ENCODE assay signal across 1 cellular context in the genomic region with DNA sequence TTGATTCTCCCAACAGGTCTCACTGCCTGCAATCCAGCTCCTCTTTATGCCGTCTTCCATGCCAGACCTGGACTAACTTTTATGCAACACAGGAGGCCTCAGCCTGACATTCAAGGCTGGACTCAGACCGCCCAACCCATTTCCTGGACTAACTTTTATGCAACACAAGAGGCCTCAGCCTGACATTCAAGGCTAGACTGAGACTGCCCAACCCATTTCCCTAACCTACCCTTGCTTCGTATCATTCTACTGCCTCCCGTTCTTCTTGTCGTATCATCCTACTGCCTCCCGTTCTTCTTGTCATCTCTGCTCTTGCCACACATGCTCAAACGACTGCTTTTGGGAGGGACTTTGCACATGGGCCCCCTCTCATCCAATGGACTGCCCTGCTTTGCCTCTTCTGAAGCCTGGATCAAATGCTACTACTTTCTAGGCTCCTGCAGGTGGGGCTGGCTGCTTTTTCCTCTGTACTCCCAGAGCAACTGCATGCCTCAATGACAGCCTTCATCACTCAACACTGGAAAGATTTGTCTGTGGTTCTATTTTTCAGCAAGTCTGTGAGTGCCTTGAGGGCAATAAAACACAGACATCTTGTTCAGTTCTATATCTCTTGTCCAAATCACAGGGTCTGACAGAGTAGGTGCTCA.
TF ChIP-seq lines count a peak whose summit lies in the region.

No MANE protein-coding gene starts in this region.

TF ChIP-seq in H1, 55 proteins besides CTCF, POLR2A, EP300 and RAD21:
- TF ChIP-seq CTBP2 (IDR thresholded peaks at IDR 0.05; ENCODE audit: borderline replicate concordance, insufficient read depth, insufficient read length, low read length) (no peak), SIN3A (conservative IDR thresholded peaks at IDR 0.05 in 1 of 2, IDR thresholded peaks at IDR 0.05 in 1 of 2; ENCODE audit: low read depth in 1 of 2, low read length in 2 of 2) (no peak), SAP30 (IDR thresholded peaks at IDR 0.05; ENCODE audit: insufficient read depth, insufficient replicate concordance, low read length) (no peak), NRF1 (IDR thresholded peaks at IDR 0.05; ENCODE audit: low read depth, low read length) (no peak), PHF8 (conservative IDR thresholded peaks at IDR 0.05; ENCODE audit: low read depth, low read length) (no peak)
